Comparison of ENCODE assay signal across 19 cellular contexts in the genomic region with DNA sequence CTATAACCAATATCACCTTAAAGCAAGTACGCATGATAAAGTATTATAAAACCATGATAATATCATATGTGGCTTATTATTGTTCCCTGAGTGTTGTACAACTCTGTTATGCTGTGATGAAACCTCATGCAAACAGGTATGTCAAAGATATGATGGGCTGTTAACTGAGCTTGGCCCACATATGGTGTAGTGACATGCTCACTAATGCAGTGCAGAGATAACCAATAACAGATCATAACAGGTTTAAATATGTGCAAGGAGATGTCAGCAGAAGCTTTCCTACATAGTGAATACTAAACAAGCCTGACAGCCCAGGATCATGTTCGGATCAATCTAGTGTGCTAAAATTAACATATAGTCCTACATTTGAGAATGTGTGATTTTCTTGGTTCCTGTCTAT. TPM values are rescaled to one million over a fixed set of nuclear protein-coding genes. Genes with fewer than 3 reads are reported as not detected.
DNase-seq lines count a peak whose midpoint lies in the region; ATAC-seq and TF ChIP-seq lines count a peak whose summit lies in the region.
"Had no signal": no experiment of that assay in that cellular context is flagged by ENCODE, and none has a peak within 500 bp of the region (broad histone marks: within the 10 kb centered on the region; RNA-seq: fewer than 3 reads in every experiment).

No MANE protein-coding gene starts in this region.

- H3K9me2 ChIP-seq in hepatocyte (replicated peaks; ENCODE audit: insufficient read depth), result no peaks in the 10 kb centered on the region
- H3K9me2 ChIP-seq in neural cell (ENCODE audit: insufficient read depth, low read length), result no peaks in the 10 kb centered on the region

- no peaks in the 10 kb centered on the region for H3K9me3 ChIP-seq in hepatocyte (ENCODE audit: low read depth)
- H3K9me3 ChIP-seq in neural cell (ENCODE audit: low read length), result no peaks in the 10 kb centered on the region

- DNase-seq in hepatocyte (ENCODE audit: low spot score), result no peak
- no peak for DNase-seq in 8988T
- DNase-seq in AML-193 (lab: John Stamatoyannopoulos, UW), result no peak
- DNase-seq: ACHN; CD4-positive, alpha-beta T cell; DMS79 treated with DMSO at 0.1 percent for 48 hours; GF-D8; GOT3; H9; IMR-90 had no signal

- TF ChIP-seq CTCF in 22Rv1 (IDR thresholded peaks at IDR 0.05) (no peak), VCaP (conservative IDR thresholded peaks at IDR 0.05) (no peak), hepatocyte (IDR thresholded peaks at IDR 0.05; ENCODE audit: poor library complexity) (no peak), neural cell (IDR thresholded peaks at IDR 0.05; ENCODE audit: poor library complexity, severe bottlenecking) (no peak)

- H3K27me3 ChIP-seq in hepatocyte (no peaks in the 10 kb centered on the region), neural cell (ENCODE audit: insufficient read depth, low read depth, low read length) (no peaks in the 10 kb centered on the region)

- H4K20me1 ChIP-seq in hepatocyte (ENCODE audit: insufficient read depth, poor library complexity, severe bottlenecking) (no peaks in the 10 kb centered on the region), neural cell (ENCODE audit: insufficient read depth) (no peaks in the 10 kb centered on the region)

- peaks cover 18% of the 10 kb centered on the region for H3K4me1 ChIP-seq in hepatocyte (ENCODE audit: insufficient read depth)

- H3K9ac ChIP-seq in neural cell (ENCODE audit: low read length), result no peak overlapping the region

- no peak overlapping the region for H3K4me3 ChIP-seq in hepatocyte
- H3K4me3 ChIP-seq in neural cell (ENCODE audit: low read length), result no peak overlapping the region
- H3K4me3 ChIP-seq: K562 had no signal

- ATAC-seq in HG03442 (IDR thresholded peaks at IDR 0.05; ENCODE audit: unreplicated experiment), result no peak
- ATAC-seq: K562 had no signal

- no peak overlapping the region for H3K4me2 ChIP-seq in hepatocyte
- no peak overlapping the region for H3K4me2 ChIP-seq in neural cell (ENCODE audit: low read length)

- no peaks in the 10 kb centered on the region for H3F3A ChIP-seq in neural cell (ENCODE audit: insufficient read depth, low read length, poor library complexity, severe bottlenecking)

- no peak overlapping the region for H2AFZ ChIP-seq in hepatocyte
- no peak overlapping the region for H2AFZ ChIP-seq in neural cell (ENCODE audit: low read depth, low read length)

- WGBS in hepatocyte (ENCODE audit: low lambda C conversion rate, missing lambda C conversion rate), result 91% methylated on average over 2 of the region's 2 CpGs

- no peaks in the 10 kb centered on the region for H3K36me3 ChIP-seq in hepatocyte (replicated peaks; ENCODE audit: insufficient read depth, low read depth)
- H3K36me3 ChIP-seq in neural cell (ENCODE audit: insufficient read depth, low read length), result no peaks in the 10 kb centered on the region

- TF ChIP-seq EP300 in neural cell (conservative IDR thresholded peaks at IDR 0.05; ENCODE audit: poor library complexity, severe bottlenecking), result peak; percentile 61

- no peak for TF ChIP-seq RAD21 in neural cell (conservative IDR thresholded peaks at IDR 0.05)

- H3K79me2 ChIP-seq in hepatocyte, result peaks cover 16% of the 10 kb centered on the region
- H3K79me2 ChIP-seq in neural cell (replicated peaks; ENCODE audit: insufficient read depth, low read length), result no peaks in the 10 kb centered on the region

- H3K27ac ChIP-seq in 22Rv1, result peak overlapping the region; percentile 47
- peak overlapping the region; percentile 64 for H3K27ac ChIP-seq in VCaP
- peak overlapping the region; percentile 50 for H3K27ac ChIP-seq in hepatocyte
- no peak overlapping the region for H3K27ac ChIP-seq in neural cell (ENCODE audit: low read length)
- H3K27ac ChIP-seq: C4-2B, HL-60 had no signal

TF ChIP-seq in neural cell, 6 proteins besides CTCF, POLR2A, EP300 and RAD21:
- peak; percentile 70 for TF ChIP-seq POLR2AphosphoS5 (IDR thresholded peaks at IDR 0.05)
- TF ChIP-seq, protein P1, sequence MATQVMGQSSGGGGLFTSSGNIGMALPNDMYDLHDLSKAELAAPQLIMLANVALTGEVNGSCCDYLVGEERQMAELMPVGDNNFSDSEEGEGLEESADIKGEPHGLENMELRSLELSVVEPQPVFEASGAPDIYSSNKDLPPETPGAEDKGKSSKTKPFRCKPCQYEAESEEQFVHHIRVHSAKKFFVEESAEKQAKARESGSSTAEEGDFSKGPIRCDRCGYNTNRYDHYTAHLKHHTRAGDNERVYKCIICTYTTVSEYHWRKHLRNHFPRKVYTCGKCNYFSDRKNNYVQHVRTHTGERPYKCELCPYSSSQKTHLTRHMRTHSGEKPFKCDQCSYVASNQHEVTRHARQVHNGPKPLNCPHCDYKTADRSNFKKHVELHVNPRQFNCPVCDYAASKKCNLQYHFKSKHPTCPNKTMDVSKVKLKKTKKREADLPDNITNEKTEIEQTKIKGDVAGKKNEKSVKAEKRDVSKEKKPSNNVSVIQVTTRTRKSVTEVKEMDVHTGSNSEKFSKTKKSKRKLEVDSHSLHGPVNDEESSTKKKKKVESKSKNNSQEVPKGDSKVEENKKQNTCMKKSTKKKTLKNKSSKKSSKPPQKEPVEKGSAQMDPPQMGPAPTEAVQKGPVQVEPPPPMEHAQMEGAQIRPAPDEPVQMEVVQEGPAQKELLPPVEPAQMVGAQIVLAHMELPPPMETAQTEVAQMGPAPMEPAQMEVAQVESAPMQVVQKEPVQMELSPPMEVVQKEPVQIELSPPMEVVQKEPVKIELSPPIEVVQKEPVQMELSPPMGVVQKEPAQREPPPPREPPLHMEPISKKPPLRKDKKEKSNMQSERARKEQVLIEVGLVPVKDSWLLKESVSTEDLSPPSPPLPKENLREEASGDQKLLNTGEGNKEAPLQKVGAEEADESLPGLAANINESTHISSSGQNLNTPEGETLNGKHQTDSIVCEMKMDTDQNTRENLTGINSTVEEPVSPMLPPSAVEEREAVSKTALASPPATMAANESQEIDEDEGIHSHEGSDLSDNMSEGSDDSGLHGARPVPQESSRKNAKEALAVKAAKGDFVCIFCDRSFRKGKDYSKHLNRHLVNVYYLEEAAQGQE (IDR thresholded peaks at IDR 0.05; ENCODE audit: borderline replicate concordance), result no peak

RNA-seq across cellular contexts. Expression of a gene that starts 9.6 kb away (rescaled TPM):
- 72.9 and 87.0 TPM in 2 replicates for total RNA-seq in hepatocyte
- 28.4 and 29.8 TPM in 2 replicates for polyA plus RNA-seq in hepatocyte
- polyA plus RNA-seq in neural cell, result not detected in 2 replicates
- 0.24 TPM in 1 of 2 replicates, not detected in the other for polyA minus RNA-seq in neural cell
- total RNA-seq: A172; CD4-positive, alpha-beta T cell had no signal
- polyA plus RNA-seq: BJ, K562 had no signal

Comparison
In these comparisons a context has a peak if more than half of its experiments do, and no peak if none do; other contexts are left out.
1. RNA of a gene that starts 9.6 kb away (polyA plus RNA-seq): 28.4 to 29.8 TPM in hepatocyte; not detected in neural cell; every median in the first group is over 10 times any median in the second.